ENCODE assay signal across 18 cellular contexts in genomic region chr3:64639022-64639421, GRCh38. TPM values are rescaled to one million over a fixed set of nuclear protein-coding genes. Genes with fewer than 3 reads are reported as not detected.
"Had no signal": no experiment of that assay in that cellular context is flagged by ENCODE, and none has a peak within 500 bp of the region (broad histone marks: within the 10 kb centered on the region; RNA-seq: fewer than 3 reads in every experiment).

No MANE protein-coding gene starts in this region.

- H3K36me3 ChIP-seq: right lobe of liver, upper lobe of right lung, WERI-Rb-1 had no signal

- H3K27me3 Mint-ChIP-seq: activated CD4-positive, alpha-beta memory T cell treated with anti-CD3 and anti-CD28 coated beads for 36 hours; activated CD4-positive, alpha-beta T cell treated with anti-CD3 and anti-CD28 coated beads for 36 hours; activated CD8-positive, alpha-beta memory T cell treated with anti-CD3 and anti-CD28 coated beads, Interleukin-2, amount 10 ng/mL, durations not matched to agents 7 days and 5 days; stimulated activated naive CD8-positive, alpha-beta T cell treated with anti-CD3 and anti-CD28 coated beads, Interleukin-15, Interleukin-2, amounts not matched to agents 100 ng/mL and 50 ng/mL, for 24 hours had no signal

- H3K27ac ChIP-seq: left ventricle myocardium inferior, psoas muscle, right lobe of liver, testis, upper lobe of right lung, WERI-Rb-1 had no signal

- H3K27me3 ChIP-seq: right lobe of liver, testis, upper lobe of right lung had no signal

- H3K9me3 ChIP-seq: left ventricle myocardium inferior, psoas muscle, right lobe of liver, testis, upper lobe of right lung had no signal

- DNase-seq: activated CD4-positive, alpha-beta memory T cell treated with anti-CD3 and anti-CD28 coated beads for 36 hours; activated CD4-positive, alpha-beta T cell treated with anti-CD3 and anti-CD28 coated beads for 36 hours; activated CD8-positive, alpha-beta memory T cell treated with anti-CD3 and anti-CD28 coated beads, Interleukin-2, amount 10 ng/mL, durations not matched to agents 7 days and 5 days; activated effector memory CD4-positive, alpha-beta T cell treated with Interleukin-2 at 50 U/mL for 16 hours; activated naive CD4-positive, alpha-beta T cell treated with anti-CD3 and anti-CD28 coated beads, Interleukin-2, amount 50 U/mL, for 16 hours; activated T-cell treated with anti-CD3 and anti-CD28 coated beads, Interleukin-2, amount 50 U/mL, for 1 hour; dermis blood vessel endothelial cell; hypothalamus; left ventricle myocardium inferior; natural killer cell; psoas muscle; right lobe of liver; testis; upper lobe of right lung; WERI-Rb-1 had no signal

- H3K27ac Mint-ChIP-seq: activated CD4-positive, alpha-beta memory T cell treated with anti-CD3 and anti-CD28 coated beads for 36 hours; activated CD4-positive, alpha-beta T cell treated with anti-CD3 and anti-CD28 coated beads for 36 hours; activated CD8-positive, alpha-beta memory T cell treated with anti-CD3 and anti-CD28 coated beads, Interleukin-2, amount 10 ng/mL, durations not matched to agents 7 days and 5 days; memory B cell; natural killer cell; stimulated activated naive CD8-positive, alpha-beta T cell treated with anti-CD3 and anti-CD28 coated beads, Interleukin-15, Interleukin-2, amounts not matched to agents 100 ng/mL and 50 ng/mL, for 24 hours; T-helper 1 cell treated with Interleukin-12 subunit alpha and Interleukin-12 subunit beta and Interleukin-4 antibody, amounts not matched to agents 30 μg/mL and 1 μg/mL, for 36 hours had no signal

- H3K9me3 Mint-ChIP-seq: activated CD4-positive, alpha-beta memory T cell treated with anti-CD3 and anti-CD28 coated beads for 36 hours; stimulated activated naive CD8-positive, alpha-beta T cell treated with anti-CD3 and anti-CD28 coated beads, Interleukin-15, Interleukin-2, amounts not matched to agents 100 ng/mL and 50 ng/mL, for 24 hours; T-helper 1 cell treated with Interleukin-12 subunit alpha and Interleukin-12 subunit beta and Interleukin-4 antibody, amounts not matched to agents 30 μg/mL and 1 μg/mL, for 36 hours had no signal

- H3K4me3 ChIP-seq: left ventricle myocardium inferior, psoas muscle, right lobe of liver, testis, upper lobe of right lung had no signal

- H3K4me1 Mint-ChIP-seq: activated CD4-positive, alpha-beta T cell treated with anti-CD3 and anti-CD28 coated beads for 36 hours; activated CD8-positive, alpha-beta memory T cell treated with anti-CD3 and anti-CD28 coated beads, Interleukin-2, amount 10 ng/mL, durations not matched to agents 7 days and 5 days; memory B cell; natural killer cell had no signal

- H3K4me3 Mint-ChIP-seq: activated CD4-positive, alpha-beta memory T cell treated with anti-CD3 and anti-CD28 coated beads for 36 hours; activated CD4-positive, alpha-beta T cell treated with anti-CD3 and anti-CD28 coated beads for 36 hours; activated CD8-positive, alpha-beta memory T cell treated with anti-CD3 and anti-CD28 coated beads, Interleukin-2, amount 10 ng/mL, durations not matched to agents 7 days and 5 days; memory B cell; natural killer cell; stimulated activated naive CD8-positive, alpha-beta T cell treated with anti-CD3 and anti-CD28 coated beads, Interleukin-15, Interleukin-2, amounts not matched to agents 100 ng/mL and 50 ng/mL, for 24 hours; T-helper 1 cell treated with Interleukin-12 subunit alpha and Interleukin-12 subunit beta and Interleukin-4 antibody, amounts not matched to agents 30 μg/mL and 1 μg/mL, for 36 hours had no signal

- H3K4me1 ChIP-seq: psoas muscle, right lobe of liver, testis, upper lobe of right lung had no signal

- H3K36me3 Mint-ChIP-seq: activated CD4-positive, alpha-beta memory T cell treated with anti-CD3 and anti-CD28 coated beads for 36 hours; activated CD8-positive, alpha-beta memory T cell treated with anti-CD3 and anti-CD28 coated beads, Interleukin-2, amount 10 ng/mL, durations not matched to agents 7 days and 5 days; memory B cell; natural killer cell had no signal

RNA-seq across cellular contexts. Expression of gene ADAMTS9, which starts 48.8 kb away (rescaled TPM):
- total RNA-seq: activated CD4-positive, alpha-beta memory T cell treated with anti-CD3 and anti-CD28 coated beads for 36 hours; activated CD4-positive, alpha-beta T cell treated with anti-CD3 and anti-CD28 coated beads for 36 hours; activated CD8-positive, alpha-beta memory T cell treated with anti-CD3 and anti-CD28 coated beads, Interleukin-2, amount 10 ng/mL, durations not matched to agents 7 days and 5 days; natural killer cell had no signal
